In genomic region chr2:110827518-110827917, GRCh38 we compare ENCODE assay signal across 21 cellular contexts.
DNase-seq lines count a peak whose midpoint lies in the region; ATAC-seq, FAIRE-seq and TF ChIP-seq lines count a peak whose summit lies in the region.
"Had no signal": no experiment of that assay in that cellular context is flagged by ENCODE, and none has a peak within 500 bp of the region (broad histone marks: within the 10 kb centered on the region; RNA-seq: fewer than 3 reads in every experiment).

No MANE protein-coding gene starts in this region.

- H4K8ac ChIP-seq in H9 (replicated peaks; ENCODE audit: insufficient read length, low read depth, low read length): no peak overlapping the region

- H2AFZ ChIP-seq in H9 (ENCODE audit: low read length) (no peak overlapping the region), MM.1S (ENCODE audit: low read length) (no peak overlapping the region)

- H3K23me2 ChIP-seq in H9 (ENCODE audit: insufficient read length, low read depth, low read length, poor library complexity, severe bottlenecking): no peaks in the 10 kb centered on the region

- no peak overlapping the region for H3K56ac ChIP-seq in H9 (ENCODE audit: insufficient read length, low read depth, low read length)

- H2BK5ac ChIP-seq in H9 (ENCODE audit: insufficient read length, low read length): no peak overlapping the region

- no peak overlapping the region for H2BK120ac ChIP-seq in H9 (ENCODE audit: low read depth, low read length, poor library complexity, severe bottlenecking)

- H3K9ac ChIP-seq in H9 (ENCODE audit: extremely low read depth, insufficient read length, low read length): no peak overlapping the region
- H3K9ac ChIP-seq in MM.1S (ENCODE audit: low read length): no peak overlapping the region
- H3K9ac ChIP-seq: KMS-11 had no signal

- no peak overlapping the region for H2BK20ac ChIP-seq in H9 (ENCODE audit: low read depth, low read length, poor library complexity, severe bottlenecking)

- peak; percentile 23 for FAIRE-seq in urothelium cell line (lab: Jason Lieb, UNC)
- FAIRE-seq: H54, HepG2, RCC 7860 had no signal

- H3K4me3 Mint-ChIP-seq in H9: no peak overlapping the region
- H3K4me3 Mint-ChIP-seq in effector memory CD8-positive, alpha-beta T cell: peak overlapping the region; percentile 7 to 69
- H3K4me3 Mint-ChIP-seq: HFFc6 had no signal

- no peaks in the 10 kb centered on the region for H3F3A ChIP-seq in MM.1S (ENCODE audit: insufficient read depth, low read length)

- no peak overlapping the region for H2BK12ac ChIP-seq in H9 (ENCODE audit: insufficient read length, low read depth, low read length)

- peaks cover 26 to 83% (median 81%) of the 10 kb centered on the region in 3 experiments for H3K36me3 Mint-ChIP-seq in H9 (ENCODE audit: insufficient read depth in 1 of 3, low read depth in 3 of 3)
- H3K36me3 Mint-ChIP-seq in effector memory CD8-positive, alpha-beta T cell (ENCODE audit: insufficient read depth): no peaks in the 10 kb centered on the region

- no peak overlapping the region for H3K4me2 ChIP-seq in H9 (ENCODE audit: insufficient read depth, insufficient read length, low read length)
- no peak overlapping the region for H3K4me2 ChIP-seq in MM.1S (ENCODE audit: low read depth, low read length)
- H3K4me2 ChIP-seq: KMS-11 had no signal

- H3K4me3 ChIP-seq in MM.1S (ENCODE audit: low read length): no peak overlapping the region
- H3K4me3 ChIP-seq: MG63 had no signal

- no peak overlapping the region for H3K4ac ChIP-seq in H9 (ENCODE audit: low read depth, low read length)

- H3T11ph ChIP-seq in H9 (ENCODE audit: low read length): no peak overlapping the region

- no peak overlapping the region for H2AK5ac ChIP-seq in H9 (ENCODE audit: insufficient read length, low read length)

- no peak for DNase-seq in H9
- no peak for DNase-seq in MM.1S
- no peak for DNase-seq in effector memory CD8-positive, alpha-beta T cell
- DNase-seq in urothelium cell line (ENCODE audit: low spot score): no peak
- DNase-seq in cortex of kidney (lab: John Stamatoyannopoulos, UW): no peak
- no peak for DNase-seq in NCI-H524 treated with DMSO at 0.1 percent for 48 hours (lab: John Stamatoyannopoulos, UW)
- DNase-seq: DMS79 treated with DMSO at 0.1 percent for 48 hours, HFFc6, MG63, NCI-H1092, NCI-H146, NCI-H2081, NCI-H2171 treated with DMSO at 0.1 percent for 48 hours, NCI-H446 had no signal

- H3K27me3 Mint-ChIP-seq in H9 (ENCODE audit: low read depth): no peaks in the 10 kb centered on the region
- H3K27me3 Mint-ChIP-seq in effector memory CD8-positive, alpha-beta T cell: peaks cover 5 to 6% of the 10 kb centered on the region in 2 donors

- no peak overlapping the region for H2BK15ac ChIP-seq in H9 (ENCODE audit: low read depth, low read length)

- H3K27me3 ChIP-seq in H9 (ENCODE audit: insufficient read depth, low read length) (no peaks in the 10 kb centered on the region), MM.1S (replicated peaks; ENCODE audit: insufficient read depth, low read length) (no peaks in the 10 kb centered on the region)

- peaks cover 11 to 14% of the 10 kb centered on the region in 2 experiments; a peak in 4 of 5 replicates for H3K9me3 Mint-ChIP-seq in H9
- H3K9me3 Mint-ChIP-seq in effector memory CD8-positive, alpha-beta T cell: no peaks in the 10 kb centered on the region
- H3K9me3 Mint-ChIP-seq: HFFc6 had no signal

- 0 out of 2 replicates have a peak, but pooled peaks cover 2% of the 10 kb centered on the region for H3K36me3 ChIP-seq in MM.1S (replicated peaks; ENCODE audit: insufficient read depth, low read length)
- H3K36me3 ChIP-seq: MG63 had no signal

- peak; percentile 89 for ATAC-seq in effector memory CD8-positive, alpha-beta T cell (replicated peaks)
- no peak for ATAC-seq in HG03175 (IDR thresholded peaks at IDR 0.05; ENCODE audit: unreplicated experiment)
- ATAC-seq: HepG2, Right ventricle myocardium inferior had no signal

- 0 out of 4 replicates have a peak, but pooled peaks cover 0 to 1% of the 10 kb centered on the region in 2 experiments for H3K4me1 Mint-ChIP-seq in H9
- H3K4me1 Mint-ChIP-seq in effector memory CD8-positive, alpha-beta T cell (ENCODE audit: low read depth in 2 of 2): peaks cover 20 to 30% of the 10 kb centered on the region in 2 donors

- H3K79me2 ChIP-seq in H9 (ENCODE audit: insufficient read depth, low read length) (no peaks in the 10 kb centered on the region), MM.1S (ENCODE audit: low read length) (no peaks in the 10 kb centered on the region)

- H3K27ac ChIP-seq in H9 (ENCODE audit: insufficient read length, low read depth, low read length) (no peak overlapping the region), MM.1S (ENCODE audit: low read length) (peak overlapping the region; percentile 14; the same call in 1 of the 2 replicates)
- H3K27ac ChIP-seq: C4-2B, KMS-11 had no signal

- no peak overlapping the region for H4K91ac ChIP-seq in H9 (ENCODE audit: insufficient read length, low read depth, low read length)

- H4K20me1 ChIP-seq in H9 (ENCODE audit: control insufficient read depth, insufficient read depth, insufficient read length) (no peaks in the 10 kb centered on the region), MM.1S (ENCODE audit: insufficient read depth, low read length) (no peaks in the 10 kb centered on the region)

- no peak overlapping the region for H4K5ac ChIP-seq in H9 (ENCODE audit: insufficient read length, low read depth, low read length)

- H3K23ac ChIP-seq in H9 (ENCODE audit: insufficient read length, low read depth, low read length): no peak overlapping the region

- H3K18ac ChIP-seq in H9 (ENCODE audit: insufficient read length, low read depth, low read length): no peak overlapping the region

- TF ChIP-seq CTCF in H9 (conservative IDR thresholded peaks at IDR 0.05) (no peak), MM.1S (IDR thresholded peaks at IDR 0.05; ENCODE audit: low read length) (no peak)

- H3K14ac ChIP-seq in H9 (ENCODE audit: insufficient read depth, low read length): no peak overlapping the region

- H3K4me1 ChIP-seq in H9 (ENCODE audit: insufficient read depth, low read length) (no peaks in the 10 kb centered on the region), MM.1S (ENCODE audit: low read length) (peaks cover 9% of the 10 kb centered on the region)

- no CpG with 5 or more reads among the region's 1 CpG for WGBS in H9 (ENCODE audit: extremely low coverage, insufficient read length, low lambda C conversion rate)

- H3K9me3 ChIP-seq in H9 (ENCODE audit: control insufficient read depth, low read depth, low read length): peaks cover 4% of the 10 kb centered on the region
- H3K9me3 ChIP-seq in MM.1S (replicated peaks; ENCODE audit: insufficient read depth, low read length): no peaks in the 10 kb centered on the region

- H3K27ac Mint-ChIP-seq in H9: peak overlapping the region in 2 of 3 experiments; percentile 18 to 72; a peak in 2 of 7 replicates
- peak overlapping the region in 1 of 2 donors; percentile 54 for H3K27ac Mint-ChIP-seq in effector memory CD8-positive, alpha-beta T cell
- H3K27ac Mint-ChIP-seq: HFFc6 had no signal

- no peaks in the 10 kb centered on the region for H3K9me2 ChIP-seq in MM.1S (replicated peaks; ENCODE audit: insufficient read depth, low read length)

- no peaks in the 10 kb centered on the region for H3K79me1 ChIP-seq in H9 (ENCODE audit: insufficient read depth, low read depth, low read length, poor library complexity, severe bottlenecking)

Comparison
In these comparisons a context has a peak if more than half of its experiments do, and no peak if none do; other contexts are left out.
1. H3K4me3 Mint-ChIP-seq: peak in effector memory CD8-positive, alpha-beta T cell (2 of 2); none in H9 (0 of 2).